1 cellular context compared by ENCODE assay signal in genomic region chr5:14109771-14110170, GRCh38.
TF ChIP-seq lines count a peak whose summit lies in the region.

No MANE protein-coding gene starts in this region.

TF ChIP-seq in HepG2, 621 proteins besides CTCF, POLR2A, EP300 and RAD21:
- TF ChIP-seq ZBTB33 (CRISPR knock-in tag; IDR thresholded peaks at IDR 0.05) (no peak), HHEX (CRISPR knock-in tag; IDR thresholded peaks at IDR 0.05) (no peak), TIGD3 (CRISPR knock-in tag; IDR thresholded peaks at IDR 0.05; ENCODE audit: borderline replicate concordance) (no peak), HNF1B (CRISPR knock-in tag; IDR thresholded peaks at IDR 0.05) (no peak), ATRX (CRISPR knock-in tag; IDR thresholded peaks at IDR 0.05; ENCODE audit: borderline replicate concordance) (no peak), EEA1 (CRISPR knock-in tag; IDR thresholded peaks at IDR 0.05; ENCODE audit: borderline replicate concordance) (no peak), ATF7-NPFF (CRISPR knock-in tag; IDR thresholded peaks at IDR 0.05; ENCODE audit: low read depth) (no peak), ZNF570 (CRISPR knock-in tag; IDR thresholded peaks at IDR 0.05; ENCODE audit: borderline replicate concordance) (no peak), NFIC (IDR thresholded peaks at IDR 0.05; ENCODE audit: low read length) (no peak), REXO4 (CRISPR knock-in tag; IDR thresholded peaks at IDR 0.05; ENCODE audit: borderline replicate concordance) (no peak), ZNF740 (CRISPR knock-in tag; IDR thresholded peaks at IDR 0.05) (no peak), ZNF335 (CRISPR knock-in tag; IDR thresholded peaks at IDR 0.05) (no peak), NFE2L2 (IDR thresholded peaks at IDR 0.05; ENCODE audit: low read length) (no peak), ZNF598 (CRISPR knock-in tag; IDR thresholded peaks at IDR 0.05; ENCODE audit: borderline replicate concordance) (no peak), MTF2 (CRISPR knock-in tag; IDR thresholded peaks at IDR 0.05; ENCODE audit: borderline replicate concordance) (no peak)
